ENCODE assay signal across 16 cellular contexts in the genomic region with DNA sequence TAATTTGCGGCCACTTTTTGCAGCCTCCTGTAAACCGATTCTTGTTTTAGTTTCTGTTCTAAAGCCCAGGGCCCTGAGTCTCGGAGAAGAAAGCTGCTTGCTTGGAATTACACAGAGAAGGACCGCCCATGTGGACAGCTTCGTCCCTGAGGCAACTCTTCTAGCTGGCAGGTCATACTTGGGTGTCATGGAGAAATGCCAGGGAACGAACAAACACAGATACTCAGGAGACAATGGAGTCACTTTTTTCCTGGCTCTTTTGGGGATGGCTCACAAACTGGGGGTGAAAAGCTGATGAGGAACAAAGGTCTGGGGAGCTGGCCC. TPM values are rescaled to one million over a fixed set of nuclear protein-coding genes. Genes with fewer than 3 reads are reported as not detected.
DNase-seq lines count a peak whose midpoint lies in the region; ATAC-seq and TF ChIP-seq lines count a peak whose summit lies in the region.
"Had no signal": no experiment of that assay in that cellular context is flagged by ENCODE, and none has a peak within 500 bp of the region (broad histone marks: within the 10 kb centered on the region; RNA-seq: fewer than 3 reads in every experiment).

No MANE protein-coding gene starts in this region.

- no peaks in the 10 kb centered on the region for H4K20me1 ChIP-seq in hepatocyte (ENCODE audit: insufficient read depth, poor library complexity, severe bottlenecking)

- no peak overlapping the region for H3K9ac ChIP-seq in skeletal muscle satellite cell (ENCODE audit: low read depth, low read length)
- H3K9ac ChIP-seq: KMS-11 had no signal

- H3K4me2 ChIP-seq in hepatocyte (peak overlapping the region; percentile 36), skeletal muscle satellite cell (ENCODE audit: low read length) (peak overlapping the region; percentile 33)
- H3K4me2 ChIP-seq: KMS-11 had no signal

- peak; percentile 17 for DNase-seq in GM04503 (ENCODE audit: low read depth)
- peak; percentile 52 for DNase-seq in astrocyte of the hippocampus (ENCODE audit: low read depth, low spot score)
- DNase-seq in hepatocyte (ENCODE audit: low spot score), result peak; percentile 51
- DNase-seq in SJCRH30, result no peak
- DNase-seq in hippocampal formation (lab: John Stamatoyannopoulos, UW), result no peak
- no peak for DNase-seq in kidney tubule cell (ENCODE audit: low spot score)
- DNase-seq: activated CD8-positive, alpha-beta T cell treated with anti-CD3 and anti-CD28 coated beads, Interleukin-2, amount 10 ng/mL, durations not matched to agents 7 days and 5 days; activated naive CD8-positive, alpha-beta T cell treated with anti-CD3 and anti-CD28 coated beads for 36 hours; effector memory CD4-positive, alpha-beta T cell; GF-D8; PC-3; stimulated activated CD4-positive, alpha-beta T cell treated with anti-CD3 and anti-CD28 coated beads, Interleukin-2, amount 100 ng/mL, for 24 hours; T-helper 2 cell had no signal

- no peak for TF ChIP-seq CTCF in hepatocyte (IDR thresholded peaks at IDR 0.05; ENCODE audit: poor library complexity)

- no peak for ATAC-seq in GM21423 (IDR thresholded peaks at IDR 0.05; ENCODE audit: unreplicated experiment)
- ATAC-seq: activated CD8-positive, alpha-beta T cell treated with anti-CD3 and anti-CD28 coated beads, Interleukin-2, amount 10 ng/mL, durations not matched to agents 7 days and 5 days; PC-3 had no signal

- no peaks in the 10 kb centered on the region for H3K79me2 ChIP-seq in hepatocyte

- WGBS in hepatocyte (ENCODE audit: low lambda C conversion rate, missing lambda C conversion rate), result 30% methylated on average over 6 of the region's 6 CpGs

- H2AFZ ChIP-seq in hepatocyte, result peak overlapping the region; percentile 14

- H3K27me3 ChIP-seq in hepatocyte (no peaks in the 10 kb centered on the region), skeletal muscle satellite cell (ENCODE audit: control insufficient read depth, insufficient read depth, low read length) (no peaks in the 10 kb centered on the region), SJCRH30 (no peaks in the 10 kb centered on the region)

- H3K9me3 ChIP-seq in hepatocyte (ENCODE audit: low read depth) (no peaks in the 10 kb centered on the region), skeletal muscle satellite cell (replicated peaks; ENCODE audit: low read length) (no peaks in the 10 kb centered on the region), SJCRH30 (replicated peaks) (no peaks in the 10 kb centered on the region)

- H3K4me1 ChIP-seq in hepatocyte (ENCODE audit: insufficient read depth), result peaks cover 12% of the 10 kb centered on the region
- no peaks in the 10 kb centered on the region for H3K4me1 ChIP-seq in skeletal muscle satellite cell (ENCODE audit: control insufficient read depth, insufficient read depth, low read length)
- H3K4me1 ChIP-seq in SJCRH30, result no peaks in the 10 kb centered on the region

- no peak overlapping the region for H3K4me3 ChIP-seq in hepatocyte
- H3K4me3 ChIP-seq in skeletal muscle satellite cell (ENCODE audit: low read length), result no peak overlapping the region
- no peak overlapping the region for H3K4me3 ChIP-seq in SJCRH30

- peak overlapping the region; percentile 66 for H3K27ac ChIP-seq in hepatocyte
- H3K27ac ChIP-seq in SJCRH30, result no peak overlapping the region
- H3K27ac ChIP-seq: KMS-11 had no signal

- H3K36me3 ChIP-seq in hepatocyte (replicated peaks; ENCODE audit: insufficient read depth, low read depth) (no peaks in the 10 kb centered on the region), skeletal muscle satellite cell (ENCODE audit: insufficient read depth, low read length) (no peaks in the 10 kb centered on the region), SJCRH30 (no peaks in the 10 kb centered on the region)

- no peaks in the 10 kb centered on the region for H3K9me2 ChIP-seq in hepatocyte (replicated peaks; ENCODE audit: insufficient read depth)

RNA-seq across cellular contexts. Expression of a gene that starts 40.8 kb away (rescaled TPM):
- total RNA-seq in hepatocyte, result 44.3 and 53.6 TPM in 2 replicates
- polyA plus RNA-seq in hepatocyte, result 71.7 and 83.1 TPM in 2 replicates
- total RNA-seq in skeletal muscle satellite cell (2012; rRNA removed), result 31.2 and 36.7 TPM in 2 replicates
- total RNA-seq in SJCRH30 (2014; rRNA removed; shearing (Covaris generic)), result 54.7 and 56.2 TPM in 2 replicates

RNA-seq across cellular contexts. Expression of a gene that starts 59.9 kb away (rescaled TPM):
- total RNA-seq in hepatocyte, result 1.0 and 2.5 TPM in 2 replicates
- 0.62 and 1.9 TPM in 2 replicates for polyA plus RNA-seq in hepatocyte
- 0.76 TPM in 1 of 2 replicates, not detected in the other for total RNA-seq in skeletal muscle satellite cell (2012; rRNA removed)
- total RNA-seq in SJCRH30 (2014; rRNA removed; shearing (Covaris generic)), result 0.23 and 0.32 TPM in 2 replicates

Comparison
In these comparisons a context has a peak if more than half of its experiments do, and no peak if none do; other contexts are left out.
1. DNase-seq: peak in GM04503 (single experiment), astrocyte of the hippocampus (single experiment) and hepatocyte (single experiment); none in SJCRH30 (0 of 2), hippocampal formation (0 of 2) and kidney tubule cell (single experiment).